In genomic region chrX:24993887-24994286, GRCh38 we compare ENCODE assay signal across 1 cellular context.
TF ChIP-seq lines count a peak whose summit lies in the region.

No MANE protein-coding gene starts in this region.

TF ChIP-seq in H1, 55 proteins besides CTCF, POLR2A, EP300 and RAD21:
- TF ChIP-seq FOSL1 (IDR thresholded peaks at IDR 0.05; ENCODE audit: insufficient read depth, low read depth, low read length) (no peak), CREB1 (IDR thresholded peaks at IDR 0.05) (no peak), SP2 (IDR thresholded peaks at IDR 0.05; ENCODE audit: low read length) (no peak), NRF1 (IDR thresholded peaks at IDR 0.05; ENCODE audit: low read depth, low read length) (no peak), ATF3 (IDR thresholded peaks at IDR 0.05; ENCODE audit: insufficient read depth, low read depth, low read length) (no peak), USF2 (IDR thresholded peaks at IDR 0.05; ENCODE audit: low read length) (no peak), ASH2L (IDR thresholded peaks at IDR 0.05; ENCODE audit: low read length) (no peak), SUZ12 (IDR thresholded peaks at IDR 0.05; ENCODE audit: low read length) (no peak), TAF7 (optimal IDR thresholded peaks at IDR 0.05; ENCODE audit: borderline replicate concordance, low read depth, low read length) (no peak), CBX8 (IDR thresholded peaks at IDR 0.05; ENCODE audit: borderline replicate concordance, low read depth, low read length) (no peak), TEAD4 (IDR thresholded peaks at IDR 0.05; ENCODE audit: low read depth, low read length) (no peak), HDAC6 (IDR thresholded peaks at IDR 0.05; ENCODE audit: low read depth, low read length) (no peak), RXRA (IDR thresholded peaks at IDR 0.05; ENCODE audit: insufficient read depth, low read depth, low read length) (no peak)
